ENCODE assay signal across 16 cellular contexts in the genomic region with DNA sequence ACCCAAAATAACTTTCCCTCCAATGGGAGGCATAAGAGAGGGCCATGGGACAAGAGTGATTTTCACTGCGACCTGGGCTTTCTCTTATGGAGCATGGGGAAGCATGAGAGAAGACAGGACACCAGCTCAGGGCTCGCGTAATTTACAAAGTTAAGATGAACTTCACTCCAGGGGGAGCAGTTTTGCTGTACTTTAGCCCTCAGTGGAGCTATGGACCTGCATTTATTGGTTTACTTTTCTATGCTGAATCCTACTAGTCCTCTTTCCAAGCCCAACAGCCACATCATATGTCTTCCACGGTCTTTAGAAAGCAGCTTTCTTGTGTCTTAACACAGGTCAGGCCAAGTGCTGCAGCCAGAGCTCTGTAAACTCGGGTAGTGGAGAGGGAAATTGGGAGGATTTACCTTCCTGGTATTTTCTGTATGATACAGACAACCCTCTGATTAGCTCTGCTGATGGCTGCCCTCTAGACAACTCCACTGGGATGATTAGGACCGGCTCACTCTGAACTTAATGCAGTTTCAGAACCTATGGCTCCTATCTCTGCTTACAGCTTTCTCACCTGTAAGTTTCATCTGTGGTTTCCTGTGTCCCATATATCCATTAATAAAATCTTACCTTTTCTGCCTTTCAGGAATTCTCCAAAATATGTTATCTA.
DNase-seq lines count a peak whose midpoint lies in the region; ATAC-seq, FAIRE-seq and TF ChIP-seq lines count a peak whose summit lies in the region.
"Had no signal": no experiment of that assay in that cellular context is flagged by ENCODE, and none has a peak within 500 bp of the region (broad histone marks: within the 10 kb centered on the region; RNA-seq: fewer than 3 reads in every experiment).

No MANE protein-coding gene starts in this region.

- H3K27me3 ChIP-seq in KMS-11 (ENCODE audit: insufficient read depth, low read depth) = no peaks in the 10 kb centered on the region
- no peaks in the 10 kb centered on the region for H3K27me3 ChIP-seq in mammary epithelial cell (ENCODE audit: insufficient read depth, low read length)
- H3K27me3 ChIP-seq: stomach had no signal

- TF ChIP-seq CTCF in D721Med (IDR thresholded peaks at IDR 0.05; ENCODE audit: insufficient read depth, missing control alignments) (peak; percentile 7), KMS-11 (conservative IDR thresholded peaks at IDR 0.05; ENCODE audit: low read depth, low read length) (0 out of 2 replicates have a peak, but pooled peaks have one; percentile 28), mammary epithelial cell (conservative IDR thresholded peaks at IDR 0.05 in 1 of 2, IDR thresholded peaks at IDR 0.05 in 1 of 2; ENCODE audit: extremely low read depth in 1 of 2, insufficient read depth in 1 of 2, low read depth in 1 of 2, low read length in 2 of 2) (peak; percentile 10 to 31)

- intact Hi-C loops in mammary epithelial cell (cut with micrococcal nuclease) = no loop called here

- in situ Hi-C loops in mammary epithelial cell (cut with MboI; ENCODE audit: low sequenced_read_pairs in 2 of 2) = no loop called here

- H3K27ac Mint-ChIP-seq in effector memory CD8-positive, alpha-beta T cell = no peak overlapping the region
- H3K27ac Mint-ChIP-seq: activated B cell treated with CpG ODN at 0.5 μM for 24 hours; activated naive CD8-positive, alpha-beta T cell had no signal

- no peaks in the 10 kb centered on the region for H3K27me3 Mint-ChIP-seq in effector memory CD8-positive, alpha-beta T cell
- H3K27me3 Mint-ChIP-seq: activated B cell treated with CpG ODN at 0.5 μM for 24 hours; activated naive CD8-positive, alpha-beta T cell had no signal

- no peak overlapping the region for H3K4me3 Mint-ChIP-seq in effector memory CD8-positive, alpha-beta T cell
- H3K4me3 Mint-ChIP-seq: activated B cell treated with CpG ODN at 0.5 μM for 24 hours; activated naive CD8-positive, alpha-beta T cell had no signal

- H4K20me1 ChIP-seq in KMS-11 (ENCODE audit: insufficient read depth) = no peaks in the 10 kb centered on the region
- H4K20me1 ChIP-seq in mammary epithelial cell (ENCODE audit: insufficient read depth, low read length) = no peaks in the 10 kb centered on the region

- no TSS peak for BruUV-seq in mammary epithelial cell (replicated peaks; lab: Mats Ljungman, UMichigan)

- no peaks in the 10 kb centered on the region for H3K4me1 ChIP-seq in KMS-11 (ENCODE audit: low read depth, poor library complexity, severe bottlenecking)
- H3K4me1 ChIP-seq in mammary epithelial cell (ENCODE audit: insufficient read depth, low read length) = no peaks in the 10 kb centered on the region
- H3K4me1 ChIP-seq: stomach had no signal

- H3K9ac ChIP-seq in KMS-11 (no peak overlapping the region), mammary epithelial cell (ENCODE audit: insufficient read depth, low read length) (no peak overlapping the region)

- no peaks in the 10 kb centered on the region for H3K9me3 ChIP-seq in mammary epithelial cell (replicated peaks; ENCODE audit: insufficient read depth, low read length)
- H3K9me3 ChIP-seq: stomach had no signal

- H3K9me3 Mint-ChIP-seq in effector memory CD8-positive, alpha-beta T cell = peaks cover 0 to 5% of the 10 kb centered on the region in 2 donors
- H3K9me3 Mint-ChIP-seq: activated B cell treated with CpG ODN at 0.5 μM for 24 hours had no signal

- H3K4me1 Mint-ChIP-seq in effector memory CD8-positive, alpha-beta T cell (ENCODE audit: low read depth in 2 of 2) = no peaks in the 10 kb centered on the region
- H3K4me1 Mint-ChIP-seq: activated B cell treated with CpG ODN at 0.5 μM for 24 hours had no signal

- no peak overlapping the region for H3K4me2 ChIP-seq in KMS-11
- H3K4me2 ChIP-seq in mammary epithelial cell (ENCODE audit: insufficient read depth, low read depth, low read length) = no peak overlapping the region

- H3K27ac ChIP-seq in KMS-11 (no peak overlapping the region), mammary epithelial cell (ENCODE audit: insufficient read depth, low read depth, low read length) (no peak overlapping the region)
- H3K27ac ChIP-seq: epithelial cell of prostate, stomach had no signal

- DNase-seq in D721Med (ENCODE audit: insufficient read length, low spot score) = no peak
- DNase-seq in mammary epithelial cell = peak; percentile 20
- peak; percentile 12 for DNase-seq in medulla oblongata (ENCODE audit: extremely low spot score)
- no peak for DNase-seq in 8988T
- no peak for DNase-seq in anterior cingulate cortex (lab: John Stamatoyannopoulos, UW)
- no peak for DNase-seq in effector memory CD8-positive, alpha-beta T cell
- DNase-seq: activated B cell treated with CpG ODN at 0.5 μM for 24 hours, IMR-90, midbrain, NCI-H774, stomach had no signal

- H2AFZ ChIP-seq in KMS-11 (ENCODE audit: low read depth) = no peak overlapping the region
- peak overlapping the region; percentile 33 for H2AFZ ChIP-seq in mammary epithelial cell (ENCODE audit: low read depth, low read length)

- CTCF ChIA-PET in mammary epithelial cell (lab: Charles Lee; ENCODE audit: low non-redundant PET) = no interaction called here

- no peaks in the 10 kb centered on the region for H3K36me3 Mint-ChIP-seq in effector memory CD8-positive, alpha-beta T cell (ENCODE audit: insufficient read depth)
- H3K36me3 Mint-ChIP-seq: activated naive CD8-positive, alpha-beta T cell had no signal

- H3K79me2 ChIP-seq in KMS-11 (ENCODE audit: insufficient read depth, low read depth) = no peaks in the 10 kb centered on the region
- H3K79me2 ChIP-seq in mammary epithelial cell (ENCODE audit: insufficient read depth, low read length) = no peaks in the 10 kb centered on the region

- H3K4me3 ChIP-seq in KMS-11 (IDR thresholded peaks at IDR 0.05; ENCODE audit: insufficient read depth, low read depth, low read length) = no peak overlapping the region
- no peak overlapping the region for H3K4me3 ChIP-seq in mammary epithelial cell (replicated peaks in 1 of 3; ENCODE audit: insufficient read depth in 1 of 3, low read depth in 2 of 3, low read length in 3 of 3)
- H3K4me3 ChIP-seq: stomach had no signal

- dilution Hi-C loops in mammary epithelial cell (cut with HindIII; ENCODE audit: low sequenced_read_pairs) = no loop called here

- H3K36me3 ChIP-seq in KMS-11 (ENCODE audit: insufficient read depth) = no peaks in the 10 kb centered on the region
- H3K36me3 ChIP-seq in mammary epithelial cell (ENCODE audit: insufficient read depth, low read length) = no peaks in the 10 kb centered on the region
- H3K36me3 ChIP-seq: stomach had no signal

- no peak for ATAC-seq in HG02870 (IDR thresholded peaks at IDR 0.05; ENCODE audit: unreplicated experiment)
- ATAC-seq in effector memory CD8-positive, alpha-beta T cell (replicated peaks) = no peak

- 78% methylated on average over 6 of the region's 6 CpGs for WGBS in mammary epithelial cell (ENCODE audit: low coverage, missing lambda C conversion rate)

- no peak for FAIRE-seq in D721Med (lab: Jason Lieb, UNC)
- FAIRE-seq: G401.6 had no signal

Comparison
In these comparisons a context has a peak if more than half of its experiments do, and no peak if none do; other contexts are left out.
1. DNase-seq: peak in mammary epithelial cell (single experiment) and medulla oblongata (single experiment); none in D721Med (single experiment), 8988T (single experiment), anterior cingulate cortex (0 of 58) and effector memory CD8-positive, alpha-beta T cell (0 of 3).
2. Peak in every context shown above with its lines, with median percentiles within 50 percentile points of each other: CTCF ChIP-seq.